Comparison of ENCODE assay signal across 11 cellular contexts in genomic region chr11:124633355-124633754, GRCh38. TPM values are rescaled to one million over a fixed set of nuclear protein-coding genes. Genes with fewer than 3 reads are reported as not detected.
DNase-seq lines count a peak whose midpoint lies in the region; ATAC-seq and TF ChIP-seq lines count a peak whose summit lies in the region.
"Had no signal": no experiment of that assay in that cellular context is flagged by ENCODE, and none has a peak within 500 bp of the region (broad histone marks: within the 10 kb centered on the region; RNA-seq: fewer than 3 reads in every experiment).

No MANE protein-coding gene starts in this region.

- no peak overlapping the region for H3K4me3 Mint-ChIP-seq in activated T-cell treated with anti-CD3 and anti-CD28 coated beads, Interleukin-2, amount 50 U/mL, for 72 hours
- H3K4me3 Mint-ChIP-seq: activated naive CD8-positive, alpha-beta T cell had no signal

- no peaks in the 10 kb centered on the region for H3K9me3 Mint-ChIP-seq in activated T-cell treated with anti-CD3 and anti-CD28 coated beads, Interleukin-2, amount 50 U/mL, for 72 hours

- no peak overlapping the region for H3K27ac Mint-ChIP-seq in activated T-cell treated with anti-CD3 and anti-CD28 coated beads, Interleukin-2, amount 50 U/mL, for 72 hours
- H3K27ac Mint-ChIP-seq: activated naive CD8-positive, alpha-beta T cell had no signal

- ATAC-seq in SK-N-SH treated with all-trans-retinoic acid at 6 μM for 48 hours (peak; percentile 88), left lobe of liver (peak; percentile 44)
- no peak for ATAC-seq in activated T-cell treated with anti-CD3 and anti-CD28 coated beads, Interleukin-2, amount 50 U/mL, for 72 hours (replicated peaks in 1 of 2)

- peaks cover 12 to 18% of the 10 kb centered on the region in 2 donors for H3K36me3 Mint-ChIP-seq in activated T-cell treated with anti-CD3 and anti-CD28 coated beads, Interleukin-2, amount 50 U/mL, for 72 hours (ENCODE audit: insufficient read depth in 2 of 2)

- H3K27me3 Mint-ChIP-seq in activated T-cell treated with anti-CD3 and anti-CD28 coated beads, Interleukin-2, amount 50 U/mL, for 72 hours (ENCODE audit: low read depth): no peaks in the 10 kb centered on the region
- H3K27me3 Mint-ChIP-seq: activated naive CD8-positive, alpha-beta T cell had no signal

- peak; percentile 6; the same call in 1 of the 2 replicates for TF ChIP-seq CTCF in GM12874 (IDR thresholded peaks at IDR 0.05; ENCODE audit: insufficient read depth, low read depth, low read length)

- H3K4me1 Mint-ChIP-seq in activated T-cell treated with anti-CD3 and anti-CD28 coated beads, Interleukin-2, amount 50 U/mL, for 72 hours (ENCODE audit: low read depth): no peaks in the 10 kb centered on the region

- DNase-seq in left lobe of liver (ENCODE audit: low spot score): no peak
- no peak for DNase-seq in GM19238 (ENCODE audit: insufficient read length, low spot score)
- no peak for DNase-seq in activated naive CD4-positive, alpha-beta T cell treated with anti-CD3 and anti-CD28 coated beads, Interleukin-2, amount 50 U/mL, for 16 hours
- DNase-seq in activated T-cell treated with anti-CD3 and anti-CD28 coated beads, Interleukin-2, amount 50 U/mL, for 72 hours: no peak
- DNase-seq: hippocampal formation; NCI-H1105; stimulated activated naive CD4-positive, alpha-beta T cell had no signal

TF ChIP-seq in SK-N-SH treated with all-trans-retinoic acid at 6 μM for 48 hours, 23 proteins besides CTCF, POLR2A, EP300 and RAD21:
- no peak for TF ChIP-seq PATZ1 (CRISPR knock-in tag; IDR thresholded peaks at IDR 0.05; ENCODE audit: borderline replicate concordance)
- no peak for TF ChIP-seq ESRRG (CRISPR knock-in tag; IDR thresholded peaks at IDR 0.05)
- TF ChIP-seq POU6F1 (CRISPR knock-in tag; IDR thresholded peaks at IDR 0.05; ENCODE audit: borderline replicate concordance, low read depth): no peak
- no peak for TF ChIP-seq OSR1 (CRISPR knock-in tag; IDR thresholded peaks at IDR 0.05)
- TF ChIP-seq GLIS3 (CRISPR knock-in tag; IDR thresholded peaks at IDR 0.05): no peak
TF ChIP-seq in SK-N-SH treated with all-trans-retinoic acid at 6 μM for 48 hours: peak in this region for 0.

RNA-seq across cellular contexts. Expression of gene TBRG1, which starts 10.7 kb away (rescaled TPM):
- total RNA-seq in left lobe of liver: 23.3 TPM
- 10 to 100 TPM; 45.5 to 50.8 TPM for total RNA-seq in activated T-cell treated with anti-CD3 and anti-CD28 coated beads, Interleukin-2, amount 50 U/mL, for 72 hours

RNA-seq across cellular contexts. Expression of gene PANX3, which starts 22.1 kb away (rescaled TPM):
- not detected for total RNA-seq in left lobe of liver
- not detected for total RNA-seq in activated T-cell treated with anti-CD3 and anti-CD28 coated beads, Interleukin-2, amount 50 U/mL, for 72 hours
- total RNA-seq: T-helper 1 cell treated with Interleukin-12 subunit alpha and Interleukin-12 subunit beta and Interleukin-4 antibody, amounts not matched to agents 30 ng/mL and 1 ng/mL, for 36 hours had no signal

RNA-seq across cellular contexts. Expression of gene SIAE, which starts 40.2 kb away (rescaled TPM):
- 34.4 TPM for total RNA-seq in left lobe of liver
- total RNA-seq in activated T-cell treated with anti-CD3 and anti-CD28 coated beads, Interleukin-2, amount 50 U/mL, for 72 hours: 10 to 100 TPM in 1 of 2 donors, 1 to 10 TPM in 1; 8.4 to 12.0 TPM

RNA-seq across cellular contexts. Expression of gene SPA17, which starts 40.3 kb away (rescaled TPM):
- total RNA-seq in left lobe of liver: 0.86 TPM
- total RNA-seq in activated T-cell treated with anti-CD3 and anti-CD28 coated beads, Interleukin-2, amount 50 U/mL, for 72 hours: 1 to 10 TPM; 2.5 to 2.6 TPM

Comparison
In these comparisons a context has a peak if more than half of its experiments do, and no peak if none do; other contexts are left out.
1. ATAC-seq: peak in SK-N-SH treated with all-trans-retinoic acid at 6 μM for 48 hours (single experiment) and left lobe of liver (single experiment); none in activated T-cell treated with anti-CD3 and anti-CD28 coated beads, Interleukin-2, amount 50 U/mL, for 72 hours (0 of 2).